ENCODE assay signal across 1 cellular context in the genomic region with DNA sequence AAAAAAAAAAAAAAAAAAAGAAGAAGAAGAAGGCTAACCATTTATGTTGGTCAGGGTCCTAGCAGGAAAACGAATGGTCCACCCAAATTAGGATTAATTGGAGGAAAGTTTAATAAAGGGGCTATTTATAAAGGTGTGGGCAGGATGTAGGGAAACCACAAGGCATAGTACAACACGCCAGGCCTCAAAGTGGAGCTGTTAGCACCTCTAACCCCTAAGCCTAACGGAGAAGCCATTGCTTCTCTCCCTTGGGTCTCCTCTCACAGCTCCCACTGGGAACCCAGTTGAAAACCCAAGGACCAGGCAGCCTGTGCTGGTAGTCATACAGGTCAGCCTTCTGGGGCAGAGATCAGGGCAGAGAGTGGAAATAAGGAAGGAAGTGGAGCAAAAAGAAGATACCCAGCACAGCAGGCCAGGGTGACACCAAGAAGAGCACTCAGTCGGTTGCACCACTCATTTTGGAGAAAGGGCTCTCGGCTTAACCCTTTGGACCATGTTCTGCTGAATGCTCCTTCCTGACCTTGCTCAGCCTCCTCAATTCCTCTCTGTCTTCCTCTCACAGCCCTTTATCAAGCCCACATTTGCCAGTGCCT.
TF ChIP-seq lines count a peak whose summit lies in the region.

No MANE protein-coding gene starts in this region.

TF ChIP-seq in HepG2, 621 proteins besides CTCF, POLR2A, EP300 and RAD21:
- TF ChIP-seq, protein P1, sequence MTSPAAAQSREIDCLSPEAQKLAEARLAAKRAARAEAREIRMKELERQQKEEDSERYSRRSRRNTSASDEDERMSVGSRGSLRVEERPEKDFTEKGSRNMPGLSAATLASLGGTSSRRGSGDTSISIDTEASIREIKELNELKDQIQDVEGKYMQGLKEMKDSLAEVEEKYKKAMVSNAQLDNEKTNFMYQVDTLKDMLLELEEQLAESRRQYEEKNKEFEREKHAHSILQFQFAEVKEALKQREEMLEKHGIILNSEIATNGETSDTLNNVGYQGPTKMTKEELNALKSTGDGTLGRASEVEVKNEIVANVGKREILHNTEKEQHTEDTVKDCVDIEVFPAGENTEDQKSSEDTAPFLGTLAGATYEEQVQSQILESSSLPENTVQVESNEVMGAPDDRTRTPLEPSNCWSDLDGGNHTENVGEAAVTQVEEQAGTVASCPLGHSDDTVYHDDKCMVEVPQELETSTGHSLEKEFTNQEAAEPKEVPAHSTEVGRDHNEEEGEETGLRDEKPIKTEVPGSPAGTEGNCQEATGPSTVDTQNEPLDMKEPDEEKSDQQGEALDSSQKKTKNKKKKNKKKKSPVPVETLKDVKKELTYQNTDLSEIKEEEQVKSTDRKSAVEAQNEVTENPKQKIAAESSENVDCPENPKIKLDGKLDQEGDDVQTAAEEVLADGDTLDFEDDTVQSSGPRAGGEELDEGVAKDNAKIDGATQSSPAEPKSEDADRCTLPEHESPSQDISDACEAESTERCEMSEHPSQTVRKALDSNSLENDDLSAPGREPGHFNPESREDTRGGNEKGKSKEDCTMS (CRISPR knock-in tag; conservative IDR thresholded peaks at IDR 0.05), result no peak
- no peak for TF ChIP-seq CBX5 (CRISPR knock-in tag; IDR thresholded peaks at IDR 0.05; ENCODE audit: borderline replicate concordance)
- no peak for TF ChIP-seq CHCHD3 (CRISPR knock-in tag; IDR thresholded peaks at IDR 0.05)
- TF ChIP-seq, protein P2, sequence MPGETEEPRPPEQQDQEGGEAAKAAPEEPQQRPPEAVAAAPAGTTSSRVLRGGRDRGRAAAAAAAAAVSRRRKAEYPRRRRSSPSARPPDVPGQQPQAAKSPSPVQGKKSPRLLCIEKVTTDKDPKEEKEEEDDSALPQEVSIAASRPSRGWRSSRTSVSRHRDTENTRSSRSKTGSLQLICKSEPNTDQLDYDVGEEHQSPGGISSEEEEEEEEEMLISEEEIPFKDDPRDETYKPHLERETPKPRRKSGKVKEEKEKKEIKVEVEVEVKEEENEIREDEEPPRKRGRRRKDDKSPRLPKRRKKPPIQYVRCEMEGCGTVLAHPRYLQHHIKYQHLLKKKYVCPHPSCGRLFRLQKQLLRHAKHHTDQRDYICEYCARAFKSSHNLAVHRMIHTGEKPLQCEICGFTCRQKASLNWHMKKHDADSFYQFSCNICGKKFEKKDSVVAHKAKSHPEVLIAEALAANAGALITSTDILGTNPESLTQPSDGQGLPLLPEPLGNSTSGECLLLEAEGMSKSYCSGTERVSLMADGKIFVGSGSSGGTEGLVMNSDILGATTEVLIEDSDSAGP (CRISPR knock-in tag; IDR thresholded peaks at IDR 0.05; ENCODE audit: borderline replicate concordance), result no peak
- TF ChIP-seq, protein P3, sequence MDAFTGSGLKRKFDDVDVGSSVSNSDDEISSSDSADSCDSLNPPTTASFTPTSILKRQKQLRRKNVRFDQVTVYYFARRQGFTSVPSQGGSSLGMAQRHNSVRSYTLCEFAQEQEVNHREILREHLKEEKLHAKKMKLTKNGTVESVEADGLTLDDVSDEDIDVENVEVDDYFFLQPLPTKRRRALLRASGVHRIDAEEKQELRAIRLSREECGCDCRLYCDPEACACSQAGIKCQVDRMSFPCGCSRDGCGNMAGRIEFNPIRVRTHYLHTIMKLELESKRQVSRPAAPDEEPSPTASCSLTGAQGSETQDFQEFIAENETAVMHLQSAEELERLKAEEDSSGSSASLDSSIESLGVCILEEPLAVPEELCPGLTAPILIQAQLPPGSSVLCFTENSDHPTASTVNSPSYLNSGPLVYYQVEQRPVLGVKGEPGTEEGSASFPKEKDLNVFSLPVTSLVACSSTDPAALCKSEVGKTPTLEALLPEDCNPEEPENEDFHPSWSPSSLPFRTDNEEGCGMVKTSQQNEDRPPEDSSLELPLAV (CRISPR knock-in tag; conservative IDR thresholded peaks at IDR 0.05; ENCODE audit: low read depth), result no peak
- no peak for TF ChIP-seq MTA1 (CRISPR knock-in tag; IDR thresholded peaks at IDR 0.05; ENCODE audit: borderline replicate concordance)
- no peak for TF ChIP-seq BATF2 (CRISPR knock-in tag; IDR thresholded peaks at IDR 0.05)
- no peak for TF ChIP-seq EED (CRISPR knock-in tag; IDR thresholded peaks at IDR 0.05)
- TF ChIP-seq HOXA3 (CRISPR knock-in tag; IDR thresholded peaks at IDR 0.05), result no peak
- no peak for TF ChIP-seq ZBTB2 (CRISPR knock-in tag; IDR thresholded peaks at IDR 0.05; ENCODE audit: low read depth)
- TF ChIP-seq, protein P4, sequence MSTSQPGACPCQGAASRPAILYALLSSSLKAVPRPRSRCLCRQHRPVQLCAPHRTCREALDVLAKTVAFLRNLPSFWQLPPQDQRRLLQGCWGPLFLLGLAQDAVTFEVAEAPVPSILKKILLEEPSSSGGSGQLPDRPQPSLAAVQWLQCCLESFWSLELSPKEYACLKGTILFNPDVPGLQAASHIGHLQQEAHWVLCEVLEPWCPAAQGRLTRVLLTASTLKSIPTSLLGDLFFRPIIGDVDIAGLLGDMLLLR (CRISPR knock-in tag; IDR thresholded peaks at IDR 0.05), result no peak
- no peak for TF ChIP-seq ZNF703 (CRISPR knock-in tag; IDR thresholded peaks at IDR 0.05; ENCODE audit: borderline replicate concordance)
- no peak for TF ChIP-seq ZNF720 (CRISPR knock-in tag; IDR thresholded peaks at IDR 0.05)
- no peak for TF ChIP-seq SCMH1 (CRISPR knock-in tag; IDR thresholded peaks at IDR 0.05; ENCODE audit: borderline replicate concordance)
- TF ChIP-seq AHR (CRISPR knock-in tag; IDR thresholded peaks at IDR 0.05), result no peak
- no peak for TF ChIP-seq ETV5 (CRISPR knock-in tag; IDR thresholded peaks at IDR 0.05; ENCODE audit: borderline replicate concordance)
- TF ChIP-seq, protein P5, sequence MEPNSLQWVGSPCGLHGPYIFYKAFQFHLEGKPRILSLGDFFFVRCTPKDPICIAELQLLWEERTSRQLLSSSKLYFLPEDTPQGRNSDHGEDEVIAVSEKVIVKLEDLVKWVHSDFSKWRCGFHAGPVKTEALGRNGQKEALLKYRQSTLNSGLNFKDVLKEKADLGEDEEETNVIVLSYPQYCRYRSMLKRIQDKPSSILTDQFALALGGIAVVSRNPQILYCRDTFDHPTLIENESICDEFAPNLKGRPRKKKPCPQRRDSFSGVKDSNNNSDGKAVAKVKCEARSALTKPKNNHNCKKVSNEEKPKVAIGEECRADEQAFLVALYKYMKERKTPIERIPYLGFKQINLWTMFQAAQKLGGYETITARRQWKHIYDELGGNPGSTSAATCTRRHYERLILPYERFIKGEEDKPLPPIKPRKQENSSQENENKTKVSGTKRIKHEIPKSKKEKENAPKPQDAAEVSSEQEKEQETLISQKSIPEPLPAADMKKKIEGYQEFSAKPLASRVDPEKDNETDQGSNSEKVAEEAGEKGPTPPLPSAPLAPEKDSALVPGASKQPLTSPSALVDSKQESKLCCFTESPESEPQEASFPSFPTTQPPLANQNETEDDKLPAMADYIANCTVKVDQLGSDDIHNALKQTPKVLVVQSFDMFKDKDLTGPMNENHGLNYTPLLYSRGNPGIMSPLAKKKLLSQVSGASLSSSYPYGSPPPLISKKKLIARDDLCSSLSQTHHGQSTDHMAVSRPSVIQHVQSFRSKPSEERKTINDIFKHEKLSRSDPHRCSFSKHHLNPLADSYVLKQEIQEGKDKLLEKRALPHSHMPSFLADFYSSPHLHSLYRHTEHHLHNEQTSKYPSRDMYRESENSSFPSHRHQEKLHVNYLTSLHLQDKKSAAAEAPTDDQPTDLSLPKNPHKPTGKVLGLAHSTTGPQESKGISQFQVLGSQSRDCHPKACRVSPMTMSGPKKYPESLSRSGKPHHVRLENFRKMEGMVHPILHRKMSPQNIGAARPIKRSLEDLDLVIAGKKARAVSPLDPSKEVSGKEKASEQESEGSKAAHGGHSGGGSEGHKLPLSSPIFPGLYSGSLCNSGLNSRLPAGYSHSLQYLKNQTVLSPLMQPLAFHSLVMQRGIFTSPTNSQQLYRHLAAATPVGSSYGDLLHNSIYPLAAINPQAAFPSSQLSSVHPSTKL (CRISPR knock-in tag; IDR thresholded peaks at IDR 0.05), result no peak
- no peak for TF ChIP-seq ZNF75D (CRISPR knock-in tag; IDR thresholded peaks at IDR 0.05; ENCODE audit: borderline replicate concordance)
- TF ChIP-seq, protein P6, sequence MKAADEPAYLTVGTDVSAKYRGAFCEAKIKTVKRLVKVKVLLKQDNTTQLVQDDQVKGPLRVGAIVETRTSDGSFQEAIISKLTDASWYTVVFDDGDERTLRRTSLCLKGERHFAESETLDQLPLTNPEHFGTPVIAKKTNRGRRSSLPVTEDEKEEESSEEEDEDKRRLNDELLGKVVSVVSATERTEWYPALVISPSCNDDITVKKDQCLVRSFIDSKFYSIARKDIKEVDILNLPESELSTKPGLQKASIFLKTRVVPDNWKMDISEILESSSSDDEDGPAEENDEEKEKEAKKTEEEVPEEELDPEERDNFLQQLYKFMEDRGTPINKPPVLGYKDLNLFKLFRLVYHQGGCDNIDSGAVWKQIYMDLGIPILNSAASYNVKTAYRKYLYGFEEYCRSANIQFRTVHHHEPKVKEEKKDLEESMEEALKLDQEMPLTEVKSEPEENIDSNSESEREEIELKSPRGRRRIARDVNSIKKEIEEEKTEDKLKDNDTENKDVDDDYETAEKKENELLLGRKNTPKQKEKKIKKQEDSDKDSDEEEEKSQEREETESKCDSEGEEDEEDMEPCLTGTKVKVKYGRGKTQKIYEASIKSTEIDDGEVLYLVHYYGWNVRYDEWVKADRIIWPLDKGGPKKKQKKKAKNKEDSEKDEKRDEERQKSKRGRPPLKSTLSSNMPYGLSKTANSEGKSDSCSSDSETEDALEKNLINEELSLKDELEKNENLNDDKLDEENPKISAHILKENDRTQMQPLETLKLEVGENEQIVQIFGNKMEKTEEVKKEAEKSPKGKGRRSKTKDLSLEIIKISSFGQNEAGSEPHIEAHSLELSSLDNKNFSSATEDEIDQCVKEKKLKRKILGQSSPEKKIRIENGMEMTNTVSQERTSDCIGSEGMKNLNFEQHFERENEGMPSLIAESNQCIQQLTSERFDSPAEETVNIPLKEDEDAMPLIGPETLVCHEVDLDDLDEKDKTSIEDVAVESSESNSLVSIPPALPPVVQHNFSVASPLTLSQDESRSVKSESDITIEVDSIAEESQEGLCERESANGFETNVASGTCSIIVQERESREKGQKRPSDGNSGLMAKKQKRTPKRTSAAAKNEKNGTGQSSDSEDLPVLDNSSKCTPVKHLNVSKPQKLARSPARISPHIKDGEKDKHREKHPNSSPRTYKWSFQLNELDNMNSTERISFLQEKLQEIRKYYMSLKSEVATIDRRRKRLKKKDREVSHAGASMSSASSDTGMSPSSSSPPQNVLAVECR (CRISPR knock-in tag; IDR thresholded peaks at IDR 0.05; ENCODE audit: borderline replicate concordance), result no peak
- TF ChIP-seq E2F1 (CRISPR knock-in tag; IDR thresholded peaks at IDR 0.05), result no peak
